21 cellular contexts compared by ENCODE assay signal in genomic region chr2:189819297-189819704, GRCh38. TPM values are rescaled to one million over a fixed set of nuclear protein-coding genes. Genes with fewer than 3 reads are reported as not detected.
A peak's percentile ranks its signal among the peaks of the same experiment; 100 is the strongest.
DNase-seq lines count a peak whose midpoint lies in the region; ATAC-seq, FAIRE-seq and TF ChIP-seq lines count a peak whose summit lies in the region.
"Had no signal": no experiment of that assay in that cellular context is flagged by ENCODE, and none has a peak within 500 bp of the region (broad histone marks: within the 10 kb centered on the region; RNA-seq: fewer than 3 reads in every experiment).

No MANE protein-coding gene starts in this region.

- no peak for TF ChIP-seq RAD21 in HepG2 (CRISPR knock-in tag; IDR thresholded peaks at IDR 0.05)

- DNase-seq in activated T-cell treated with anti-CD3 and anti-CD28 coated beads, Interleukin-2, amount 50 U/mL, for 24 hours = no peak
- no peak for DNase-seq in activated T-cell treated with anti-CD3 and anti-CD28 coated beads for 4 hours
- DNase-seq in NCI-H226 = peak; percentile 19
- peak; percentile 61 to 86 for DNase-seq in cardiac fibroblast (ENCODE audit: low read depth in 2 of 2)
- no peak for DNase-seq in stimulated activated effector memory CD8-positive, alpha-beta T cell treated with anti-CD3 and anti-CD28 coated beads, Interleukin-12 subunit alpha, Interleukin-12 subunit beta, amount 100 ng/mL, for 72 hours (ENCODE audit: low spot score in 2 of 2)
- no peak for DNase-seq in BE2C
- DNase-seq in HepG2 (ENCODE audit: low spot score) = no peak
- DNase-seq: ACHN, cortex of kidney, Karpas-422, midbrain, NCI-H1930, NCI-H774, pancreas, RPMI8226 had no signal

- no peak for TF ChIP-seq POLR2A in HepG2 (IDR thresholded peaks at IDR 0.05; ENCODE audit: insufficient read depth in 1 of 2, low read depth in 2 of 2, low read length in 2 of 2)

- H3K79me2 ChIP-seq in HepG2 (ENCODE audit: insufficient read depth, low read length) = no peaks in the 10 kb centered on the region

- no peaks in the 10 kb centered on the region for H4K20me1 ChIP-seq in HepG2 (ENCODE audit: insufficient read depth, low read length)

- TF ChIP-seq EP300 in HepG2 (IDR thresholded peaks at IDR 0.05; ENCODE audit: low read depth in 2 of 2, low read length in 2 of 2) (no peak), HepG2 (CRISPR knock-in tag; IDR thresholded peaks at IDR 0.05; ENCODE audit: borderline replicate concordance) (no peak)

- H3K27ac ChIP-seq in HepG2 (ENCODE audit: extremely low read length, insufficient read depth, low read length) = no peak overlapping the region
- H3K27ac ChIP-seq: pancreas had no signal

- H3K27me3 ChIP-seq in BE2C (no peaks in the 10 kb centered on the region), HepG2 (ENCODE audit: control insufficient read depth in 1 of 2, insufficient read depth in 2 of 2, low read length in 2 of 2) (no peaks in the 10 kb centered on the region)
- H3K27me3 ChIP-seq: pancreas had no signal

- peak; percentile 85 for ATAC-seq in stimulated activated effector memory CD8-positive, alpha-beta T cell treated with anti-CD3 and anti-CD28 coated beads, Interleukin-12 subunit alpha, Interleukin-12 subunit beta, amount 100 ng/mL, for 72 hours
- ATAC-seq in GM21825 (IDR thresholded peaks at IDR 0.05; ENCODE audit: unreplicated experiment) (no peak), HepG2 (no peak)
- ATAC-seq: HCT116, pancreas had no signal

- no peaks in the 10 kb centered on the region for H3K4me1 ChIP-seq in BE2C
- no peaks in the 10 kb centered on the region for H3K4me1 ChIP-seq in HepG2 (ENCODE audit: insufficient read depth, low read length)
- H3K4me1 ChIP-seq: pancreas had no signal

- CTCF ChIA-PET in HepG2 (lab: Yijun Ruan, JAX; ENCODE audit: low intra/inter-chr PET ratio, low total read pairs) = no interaction called here

- no peaks in the 10 kb centered on the region for H3K27me3 Mint-ChIP-seq in activated T-cell treated with anti-CD3 and anti-CD28 coated beads, Interleukin-2, amount 50 U/mL, for 24 hours

- H3K27ac Mint-ChIP-seq in activated T-cell treated with anti-CD3 and anti-CD28 coated beads, Interleukin-2, amount 50 U/mL, for 24 hours = peak overlapping the region; percentile 96
- peak overlapping the region; percentile 80 for H3K27ac Mint-ChIP-seq in stimulated activated effector memory CD8-positive, alpha-beta T cell treated with anti-CD3 and anti-CD28 coated beads, Interleukin-12 subunit alpha, Interleukin-12 subunit beta, amount 100 ng/mL, for 72 hours

- in situ Hi-C loops in HepG2 (cut with HindIII; ENCODE audit: extremely low pct_ligation_motif_present, low pct_unique_long_range_greater_than_20kb) = no loop called here

- H3K4me3 Mint-ChIP-seq in activated T-cell treated with anti-CD3 and anti-CD28 coated beads, Interleukin-2, amount 50 U/mL, for 24 hours = peak overlapping the region; percentile 48
- H3K4me3 Mint-ChIP-seq in stimulated activated effector memory CD8-positive, alpha-beta T cell treated with anti-CD3 and anti-CD28 coated beads, Interleukin-12 subunit alpha, Interleukin-12 subunit beta, amount 100 ng/mL, for 72 hours = no peak overlapping the region

- H3K36me3 ChIP-seq in BE2C = peaks cover 4% of the 10 kb centered on the region
- H3K36me3 ChIP-seq in HepG2 (replicated peaks in 1 of 2; ENCODE audit: control insufficient read depth in 1 of 2, insufficient read depth in 2 of 2, low read length in 2 of 2) = peaks cover 2 to 39% of the 10 kb centered on the region in 2 experiments; a peak in 4 of 5 replicates

- WGBS in HepG2 (ENCODE audit: low lambda C conversion rate) = 91% methylated on average over 1 of the region's 1 CpG

- peaks cover 32% of the 10 kb centered on the region for H3K4me1 Mint-ChIP-seq in activated T-cell treated with anti-CD3 and anti-CD28 coated beads, Interleukin-2, amount 50 U/mL, for 24 hours (ENCODE audit: low read depth)
- peaks cover 16% of the 10 kb centered on the region for H3K4me1 Mint-ChIP-seq in stimulated activated effector memory CD8-positive, alpha-beta T cell treated with anti-CD3 and anti-CD28 coated beads, Interleukin-12 subunit alpha, Interleukin-12 subunit beta, amount 100 ng/mL, for 72 hours

- H3K36me3 Mint-ChIP-seq in activated T-cell treated with anti-CD3 and anti-CD28 coated beads, Interleukin-2, amount 50 U/mL, for 24 hours (ENCODE audit: low read depth) = peaks cover 71% of the 10 kb centered on the region
- H3K36me3 Mint-ChIP-seq in stimulated activated effector memory CD8-positive, alpha-beta T cell treated with anti-CD3 and anti-CD28 coated beads, Interleukin-12 subunit alpha, Interleukin-12 subunit beta, amount 100 ng/mL, for 72 hours = peaks cover 39% of the 10 kb centered on the region

- H3K9me3 Mint-ChIP-seq in activated T-cell treated with anti-CD3 and anti-CD28 coated beads, Interleukin-2, amount 50 U/mL, for 24 hours = no peaks in the 10 kb centered on the region
- H3K9me3 Mint-ChIP-seq in stimulated activated effector memory CD8-positive, alpha-beta T cell treated with anti-CD3 and anti-CD28 coated beads, Interleukin-12 subunit alpha, Interleukin-12 subunit beta, amount 100 ng/mL, for 72 hours = no peaks in the 10 kb centered on the region

- POLR2A ChIA-PET in HepG2 (lab: Yijun Ruan, JAX) = no interaction called here

- H3K9me3 ChIP-seq in BE2C (no peaks in the 10 kb centered on the region), HepG2 (ENCODE audit: low read length) (no peaks in the 10 kb centered on the region)
- H3K9me3 ChIP-seq: pancreas had no signal

- BruUV-seq in HepG2 (replicated peaks; lab: Mats Ljungman, UMichigan) = no TSS peak

- no peak overlapping the region for H3K9ac ChIP-seq in HepG2 (ENCODE audit: insufficient read depth, low read depth, low read length)

- H3K4me3 ChIP-seq in cardiac fibroblast (replicated peaks in 1 of 2; ENCODE audit: low read depth in 2 of 2, low read length in 2 of 2) (no peak overlapping the region), BE2C (ENCODE audit: low read depth, low read length) (no peak overlapping the region), HepG2 (replicated peaks in 1 of 3; ENCODE audit: insufficient read depth in 1 of 3, low read depth in 2 of 3, low read length in 3 of 3) (no peak overlapping the region)
- H3K4me3 ChIP-seq: pancreas, smooth muscle cell had no signal

- no peak overlapping the region for H2AFZ ChIP-seq in HepG2 (ENCODE audit: low read length)

- intact Hi-C loops in HepG2 (cut with micrococcal nuclease; ENCODE audit: unreplicated experiment) = no loop called here

- no peak overlapping the region for H3K4me2 ChIP-seq in HepG2 (ENCODE audit: low read depth, low read length)
- H3K4me2 ChIP-seq: smooth muscle cell had no signal

- TF ChIP-seq CTCF in cardiac fibroblast (IDR thresholded peaks at IDR 0.05; ENCODE audit: low read depth, low read length) (no peak), BE2C (IDR thresholded peaks at IDR 0.05; ENCODE audit: low read depth, low read length) (no peak), HepG2 (CRISPR knock-in tag; IDR thresholded peaks at IDR 0.05) (no peak)

- no peak for FAIRE-seq in HepG2 (lab: Jason Lieb, UNC)
- FAIRE-seq: D721Med, frontal cortex, islet of Langerhans, pancreas had no signal

RNA-seq across cellular contexts. Expression of gene PMS1, which starts 35.1 kb away (rescaled TPM):
- polyA plus RNA-seq in BE2C (2012; ENCODE audit: insufficient read depth, insufficient read length, low read depth) = 21.4 TPM
- 39.0 and 39.9 TPM in 2 replicates for total RNA-seq in HepG2 (2016; rRNA removed; fragmentation: Illumina TruSeq; extraction: Trizol)
- total RNA-seq in HepG2 (2016; cell fraction: cytosol; rRNA removed; fragmentation: Illumina TruSeq; extraction: Trizol; ENCODE audit: low read depth) = 167 and 185 TPM in 2 replicates
- total RNA-seq in HepG2 (2016; cell fraction: insoluble cytoplasmic fraction; rRNA removed; fragmentation: Illumina TruSeq; extraction: Trizol) = 35.8 and 38.9 TPM in 2 replicates
- total RNA-seq in HepG2 (2016; cell fraction: membrane; rRNA removed; fragmentation: Illumina TruSeq; extraction: Trizol) = 49.6 and 57.4 TPM in 2 replicates
- total RNA-seq in HepG2 (2016; cell fraction: nucleus; rRNA removed; fragmentation: Illumina TruSeq; extraction: Trizol) = 58.7 and 64.6 TPM in 2 replicates
- 14.5 and 14.6 TPM in 2 replicates for polyA plus RNA-seq in HepG2 (2011; rRNA removed)
- 4.2 and 5.7 TPM in 2 replicates for polyA plus RNA-seq in HepG2 (2011; cell fraction: cytosol; rRNA removed)
- 19.2 and 22.7 TPM in 2 replicates for polyA plus RNA-seq in HepG2 (2011; cell fraction: nucleus; rRNA removed)
- polyA plus RNA-seq in HepG2 (2012) = 17.7 and 19.4 TPM in 2 replicates
- 3.0 and 3.6 TPM in 2 replicates for polyA plus RNA-seq in HepG2 (2016; cell fraction: cytosol; fragmentation: Illumina TruSeq; extraction: Trizol; ENCODE audit: low read depth)
- polyA plus RNA-seq in HepG2 (2016; cell fraction: insoluble cytoplasmic fraction; fragmentation: Illumina TruSeq; extraction: Trizol; ENCODE audit: low read depth) = 32.8 TPM in 2 replicates
- polyA plus RNA-seq in HepG2 (2016; cell fraction: membrane; fragmentation: Illumina TruSeq; extraction: Trizol; ENCODE audit: low read depth) = 5.3 and 6.9 TPM in 2 replicates
- 83.1 and 93.6 TPM in 2 replicates for polyA plus RNA-seq in HepG2 (2016; cell fraction: nucleus; fragmentation: Illumina TruSeq; extraction: Trizol; ENCODE audit: insufficient read depth, low read depth)
- polyA minus RNA-seq in HepG2 (2011; rRNA and poly(A)+ RNA removed; ENCODE audit: low replicate concordance) = 6.9 and 18.9 TPM in 2 replicates
- 12.6 and 23.0 TPM in 2 replicates for polyA minus RNA-seq in HepG2 (2011; cell fraction: cytosol; rRNA and poly(A)+ RNA removed)
- 73.4 and 77.6 TPM in 2 replicates for polyA minus RNA-seq in HepG2 (2011; cell fraction: nucleus; rRNA and poly(A)+ RNA removed)

RNA-seq across cellular contexts. Expression of gene ORMDL1, which starts 35.2 kb away (rescaled TPM):
- polyA plus RNA-seq in BE2C (2012; ENCODE audit: insufficient read depth, insufficient read length, low read depth) = 68.6 TPM
- total RNA-seq in HepG2 (2016; rRNA removed; fragmentation: Illumina TruSeq; extraction: Trizol) = 29.5 and 67.5 TPM in 2 replicates
- total RNA-seq in HepG2 (2016; cell fraction: cytosol; rRNA removed; fragmentation: Illumina TruSeq; extraction: Trizol; ENCODE audit: low read depth) = 40.7 and 41.5 TPM in 2 replicates
- total RNA-seq in HepG2 (2016; cell fraction: insoluble cytoplasmic fraction; rRNA removed; fragmentation: Illumina TruSeq; extraction: Trizol) = 31.6 and 68.1 TPM in 2 replicates
- 60.2 and 61.9 TPM in 2 replicates for total RNA-seq in HepG2 (2016; cell fraction: membrane; rRNA removed; fragmentation: Illumina TruSeq; extraction: Trizol)
- total RNA-seq in HepG2 (2016; cell fraction: nucleus; rRNA removed; fragmentation: Illumina TruSeq; extraction: Trizol) = 109 and 139 TPM in 2 replicates
- polyA plus RNA-seq in HepG2 (2011; rRNA removed) = 160 and 166 TPM in 2 replicates
- polyA plus RNA-seq in HepG2 (2011; cell fraction: cytosol; rRNA removed) = 21.7 and 32.9 TPM in 2 replicates
- polyA plus RNA-seq in HepG2 (2011; cell fraction: nucleus; rRNA removed) = 486 and 524 TPM in 2 replicates
- polyA plus RNA-seq in HepG2 (2012) = 100.0 and 116 TPM in 2 replicates
- polyA plus RNA-seq in HepG2 (2016; cell fraction: cytosol; fragmentation: Illumina TruSeq; extraction: Trizol; ENCODE audit: low read depth) = 60.0 and 71.8 TPM in 2 replicates
- 34.8 and 36.0 TPM in 2 replicates for polyA plus RNA-seq in HepG2 (2016; cell fraction: insoluble cytoplasmic fraction; fragmentation: Illumina TruSeq; extraction: Trizol; ENCODE audit: low read depth)
- polyA plus RNA-seq in HepG2 (2016; cell fraction: membrane; fragmentation: Illumina TruSeq; extraction: Trizol; ENCODE audit: low read depth) = 64.9 and 65.2 TPM in 2 replicates
- polyA plus RNA-seq in HepG2 (2016; cell fraction: nucleus; fragmentation: Illumina TruSeq; extraction: Trizol; ENCODE audit: insufficient read depth, low read depth) = 350 and 353 TPM in 2 replicates
- polyA minus RNA-seq in HepG2 (2011; rRNA and poly(A)+ RNA removed; ENCODE audit: low replicate concordance) = 22.0 and 25.4 TPM in 2 replicates
- 12.3 and 13.9 TPM in 2 replicates for polyA minus RNA-seq in HepG2 (2011; cell fraction: cytosol; rRNA and poly(A)+ RNA removed)
- polyA minus RNA-seq in HepG2 (2011; cell fraction: nucleus; rRNA and poly(A)+ RNA removed) = 143 and 163 TPM in 2 replicates

RNA-seq across cellular contexts. Expression of gene OSGEPL1, which starts 56.7 kb away (rescaled TPM):
- polyA plus RNA-seq in BE2C (2012; ENCODE audit: insufficient read depth, insufficient read length, low read depth) = 11.1 TPM
- 10.2 and 11.1 TPM in 2 replicates for total RNA-seq in HepG2 (2016; rRNA removed; fragmentation: Illumina TruSeq; extraction: Trizol)
- 2.1 and 3.3 TPM in 2 replicates for total RNA-seq in HepG2 (2016; cell fraction: cytosol; rRNA removed; fragmentation: Illumina TruSeq; extraction: Trizol; ENCODE audit: low read depth)
- total RNA-seq in HepG2 (2016; cell fraction: insoluble cytoplasmic fraction; rRNA removed; fragmentation: Illumina TruSeq; extraction: Trizol) = 9.7 TPM in 2 replicates
- total RNA-seq in HepG2 (2016; cell fraction: membrane; rRNA removed; fragmentation: Illumina TruSeq; extraction: Trizol) = 4.5 and 5.0 TPM in 2 replicates
- total RNA-seq in HepG2 (2016; cell fraction: nucleus; rRNA removed; fragmentation: Illumina TruSeq; extraction: Trizol) = 13.2 and 13.4 TPM in 2 replicates
- polyA plus RNA-seq in HepG2 (2011; rRNA removed) = 9.2 and 10.8 TPM in 2 replicates
- polyA plus RNA-seq in HepG2 (2011; cell fraction: cytosol; rRNA removed) = 3.0 and 4.8 TPM in 2 replicates
- polyA plus RNA-seq in HepG2 (2011; cell fraction: nucleus; rRNA removed) = 8.5 and 9.2 TPM in 2 replicates
- polyA plus RNA-seq in HepG2 (2012) = 6.6 and 9.1 TPM in 2 replicates
- 0.95 and 1.2 TPM in 2 replicates for polyA plus RNA-seq in HepG2 (2016; cell fraction: cytosol; fragmentation: Illumina TruSeq; extraction: Trizol; ENCODE audit: low read depth)
- polyA plus RNA-seq in HepG2 (2016; cell fraction: insoluble cytoplasmic fraction; fragmentation: Illumina TruSeq; extraction: Trizol; ENCODE audit: low read depth) = 6.3 and 7.1 TPM in 2 replicates
- 1.4 and 2.4 TPM in 2 replicates for polyA plus RNA-seq in HepG2 (2016; cell fraction: membrane; fragmentation: Illumina TruSeq; extraction: Trizol; ENCODE audit: low read depth)
- 10.9 and 12.4 TPM in 2 replicates for polyA plus RNA-seq in HepG2 (2016; cell fraction: nucleus; fragmentation: Illumina TruSeq; extraction: Trizol; ENCODE audit: insufficient read depth, low read depth)
- polyA minus RNA-seq in HepG2 (2011; rRNA and poly(A)+ RNA removed; ENCODE audit: low replicate concordance) = 5.9 and 6.3 TPM in 2 replicates
- 3.8 TPM in 2 replicates for polyA minus RNA-seq in HepG2 (2011; cell fraction: cytosol; rRNA and poly(A)+ RNA removed)
- 32.2 and 36.7 TPM in 2 replicates for polyA minus RNA-seq in HepG2 (2011; cell fraction: nucleus; rRNA and poly(A)+ RNA removed)

Comparison
In these comparisons a context has a peak if more than half of its experiments do, and no peak if none do; other contexts are left out.
1. DNase-seq: peak in NCI-H226 (single experiment) and cardiac fibroblast (2 of 2); none in activated T-cell treated with anti-CD3 and anti-CD28 coated beads, Interleukin-2, amount 50 U/mL, for 24 hours (single experiment), activated T-cell treated with anti-CD3 and anti-CD28 coated beads for 4 hours (single experiment), stimulated activated effector memory CD8-positive, alpha-beta T cell treated with anti-CD3 and anti-CD28 coated beads, Interleukin-12 subunit alpha, Interleukin-12 subunit beta, amount 100 ng/mL, for 72 hours (0 of 2), BE2C (single experiment) and HepG2 (single experiment).